In the genomic region with DNA sequence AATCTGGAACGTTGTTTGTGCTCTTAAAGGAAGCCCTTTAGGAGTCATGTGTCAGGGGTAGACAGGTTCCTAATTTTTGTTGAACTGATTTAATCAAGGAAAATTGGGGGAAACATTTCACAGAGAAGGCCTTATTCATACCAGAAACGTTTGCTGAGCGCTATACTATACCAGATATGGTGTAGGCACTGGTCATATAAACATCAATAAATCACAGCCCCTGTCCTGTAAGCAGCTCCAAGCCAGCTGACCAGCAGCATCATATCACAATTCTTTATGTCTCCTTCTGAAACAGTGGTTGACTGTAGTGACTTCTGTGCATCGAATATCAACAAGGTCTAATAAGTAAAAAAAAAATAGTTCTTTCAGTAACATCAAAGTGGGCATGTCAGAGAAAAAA, we compare ENCODE assay signal across 1 cellular context.
TF ChIP-seq lines count a peak whose summit lies in the region.

No MANE protein-coding gene starts in this region.

TF ChIP-seq in SK-N-SH treated with all-trans-retinoic acid at 6 μM for 48 hours, 23 proteins besides CTCF, POLR2A, EP300 and RAD21 (continued from another document):
- TF ChIP-seq ESRRG (CRISPR knock-in tag; IDR thresholded peaks at IDR 0.05): no peak
- TF ChIP-seq RARB (CRISPR knock-in tag; IDR thresholded peaks at IDR 0.05): no peak
TF ChIP-seq in SK-N-SH treated with all-trans-retinoic acid at 6 μM for 48 hours: peak in this region for 0.
